ENCODE assay signal across 6 cellular contexts in the genomic region with DNA sequence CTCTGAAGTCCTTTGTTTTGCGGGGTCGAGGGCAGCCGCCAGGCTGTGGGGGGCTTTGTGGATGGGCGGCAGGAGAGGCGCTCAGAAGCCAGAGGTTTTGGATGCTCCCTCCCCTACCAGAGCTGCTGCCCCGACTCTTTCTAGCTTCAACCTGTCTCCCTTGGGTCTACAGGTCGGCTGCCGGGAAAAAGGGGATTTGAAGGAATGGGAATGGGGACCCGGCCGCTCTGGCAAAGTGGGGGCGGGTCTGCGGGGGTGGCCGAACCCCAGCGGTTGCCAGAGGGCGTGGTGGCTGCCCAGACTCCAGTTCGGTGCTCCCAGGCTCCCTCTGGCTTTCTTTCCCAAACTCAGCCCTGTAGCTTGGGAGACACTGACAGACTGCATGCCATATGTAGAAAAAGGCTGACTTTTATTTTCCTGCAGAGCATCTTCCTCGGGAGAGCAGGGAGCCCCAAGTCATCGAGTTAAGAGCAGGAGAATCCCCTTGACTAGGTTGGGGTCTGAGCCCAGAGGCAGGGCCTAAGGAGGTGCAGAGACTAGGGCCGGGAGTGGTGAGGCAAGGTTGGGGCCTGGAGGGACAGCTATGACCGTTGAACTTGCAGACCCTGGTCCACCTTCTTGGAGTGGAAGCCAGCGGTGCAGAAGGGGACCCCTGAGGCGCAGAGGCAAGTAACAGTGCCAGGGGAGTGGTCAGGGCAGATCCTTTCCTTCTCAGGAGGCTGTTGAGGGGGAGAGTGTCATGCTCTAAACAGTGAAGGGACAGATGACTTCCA. TPM values are rescaled to one million over a fixed set of nuclear protein-coding genes. Genes with fewer than 3 reads are reported as not detected.
DNase-seq lines count a peak whose midpoint lies in the region; ATAC-seq and TF ChIP-seq lines count a peak whose summit lies in the region.

No MANE protein-coding gene starts in this region.

- peak; percentile 64 for DNase-seq in activated CD4-positive, alpha-beta T cell treated with anti-CD3 and anti-CD28 coated beads, Interleukin-2, amount 10 ng/mL, durations not matched to agents 24 days and 14 days
- DNase-seq in activated CD4-positive, alpha-beta T cell treated with anti-CD3 and anti-CD28 coated beads, Interleukin-2, amount 50 U/mL, for 1 hour = no peak
- DNase-seq in retinal pigment epithelial cell (ENCODE audit: low read depth) (no peak), globus pallidus (ENCODE audit: low spot score) (no peak)

- H3K4me3 Mint-ChIP-seq in activated CD4-positive, alpha-beta T cell treated with anti-CD3 and anti-CD28 coated beads, Interleukin-2, amount 10 ng/mL, durations not matched to agents 24 days and 14 days = peak overlapping the region; percentile 94

- H3K4me3 ChIP-seq in ectodermal cell (ENCODE audit: insufficient read depth, low read depth, low read length) = peak overlapping the region; percentile 69
- H3K4me3 ChIP-seq in retinal pigment epithelial cell (ENCODE audit: low read length) = peak overlapping the region; percentile 84

- H3K27ac ChIP-seq in ectodermal cell (ENCODE audit: insufficient read depth, low read depth, low read length, poor library complexity, severe bottlenecking) = peak overlapping the region; percentile 94

- intact Hi-C loops in activated CD4-positive, alpha-beta T cell treated with anti-CD3 and anti-CD28 coated beads, Interleukin-2, amount 10 ng/mL, durations not matched to agents 24 days and 14 days (cut with micrococcal nuclease) = loop anchor here (1.0 to 10.0 kb wide), 2 partner anchors 29 to 807 kb away; partner anchors contain the start of genes MDC1 and MICB

- no peaks in the 10 kb centered on the region for H3K9me3 ChIP-seq in ectodermal cell (ENCODE audit: control insufficient read depth, low read length)

- H3K36me3 Mint-ChIP-seq in activated CD4-positive, alpha-beta T cell treated with anti-CD3 and anti-CD28 coated beads, Interleukin-2, amount 10 ng/mL, durations not matched to agents 24 days and 14 days (ENCODE audit: low read depth) = peaks cover 40% of the 10 kb centered on the region

- no peaks in the 10 kb centered on the region for H3K9me3 Mint-ChIP-seq in activated CD4-positive, alpha-beta T cell treated with anti-CD3 and anti-CD28 coated beads, Interleukin-2, amount 10 ng/mL, durations not matched to agents 24 days and 14 days

- H3K27me3 ChIP-seq in ectodermal cell (ENCODE audit: control insufficient read depth, insufficient read depth, low read length, poor library complexity, severe bottlenecking) = no peaks in the 10 kb centered on the region

- peak; percentile 29 for TF ChIP-seq CTCF in retinal pigment epithelial cell (conservative IDR thresholded peaks at IDR 0.05; ENCODE audit: low read depth, low read length)

- peak overlapping the region; percentile 93 for H3K27ac Mint-ChIP-seq in activated CD4-positive, alpha-beta T cell treated with anti-CD3 and anti-CD28 coated beads, Interleukin-2, amount 10 ng/mL, durations not matched to agents 24 days and 14 days

- ATAC-seq in GM18873 (IDR thresholded peaks at IDR 0.05; ENCODE audit: low FRiP score, unreplicated experiment) = no peak

- peaks cover 49% of the 10 kb centered on the region for H3K4me1 Mint-ChIP-seq in activated CD4-positive, alpha-beta T cell treated with anti-CD3 and anti-CD28 coated beads, Interleukin-2, amount 10 ng/mL, durations not matched to agents 24 days and 14 days

- no peaks in the 10 kb centered on the region for H3K27me3 Mint-ChIP-seq in activated CD4-positive, alpha-beta T cell treated with anti-CD3 and anti-CD28 coated beads, Interleukin-2, amount 10 ng/mL, durations not matched to agents 24 days and 14 days

- H3K36me3 ChIP-seq in ectodermal cell (ENCODE audit: control insufficient read depth, insufficient read depth, low read length) = no peaks in the 10 kb centered on the region

- peaks cover 50% of the 10 kb centered on the region for H3K4me1 ChIP-seq in ectodermal cell (ENCODE audit: control insufficient read depth, insufficient read depth, low read length)

- WGBS in ectodermal cell, 2 experiments = 18 to 19% methylated on average over 22 of the region's 22 CpGs

RNA-seq across cellular contexts. Expression of gene PPP1R18, which starts 1.4 kb away (rescaled TPM):
- 167 and 169 TPM in 2 replicates for total RNA-seq in activated CD4-positive, alpha-beta T cell treated with anti-CD3 and anti-CD28 coated beads, Interleukin-2, amount 10 ng/mL, durations not matched to agents 24 days and 14 days
- 56.8 TPM for polyA plus RNA-seq in ectodermal cell (2013, experiment 1 of 4)
- 62.0 TPM for polyA plus RNA-seq in ectodermal cell (2013, experiment 2 of 4)
- 54.7 TPM for polyA plus RNA-seq in ectodermal cell (2013, experiment 3 of 4)
- polyA plus RNA-seq in ectodermal cell (2013, experiment 4 of 4) = 61.8 TPM

RNA-seq across cellular contexts. Expression of gene NRM, which starts 2.9 kb away (rescaled TPM):
- total RNA-seq in activated CD4-positive, alpha-beta T cell treated with anti-CD3 and anti-CD28 coated beads, Interleukin-2, amount 10 ng/mL, durations not matched to agents 24 days and 14 days = 20.2 and 20.5 TPM in 2 replicates
- 76.5 TPM for polyA plus RNA-seq in ectodermal cell (2013, experiment 1 of 4)
- polyA plus RNA-seq in ectodermal cell (2013, experiment 2 of 4) = 72.5 TPM
- 59.8 TPM for polyA plus RNA-seq in ectodermal cell (2013, experiment 3 of 4)
- polyA plus RNA-seq in ectodermal cell (2013, experiment 4 of 4) = 70.5 TPM

RNA-seq across cellular contexts. Expression of gene DHX16, which starts 15.0 kb away (rescaled TPM):
- total RNA-seq in activated CD4-positive, alpha-beta T cell treated with anti-CD3 and anti-CD28 coated beads, Interleukin-2, amount 10 ng/mL, durations not matched to agents 24 days and 14 days = 53.4 and 56.7 TPM in 2 replicates
- polyA plus RNA-seq in ectodermal cell (2013, experiment 1 of 4) = 36.3 TPM
- polyA plus RNA-seq in ectodermal cell (2013, experiment 2 of 4) = 34.9 TPM
- polyA plus RNA-seq in ectodermal cell (2013, experiment 3 of 4) = 29.0 TPM
- polyA plus RNA-seq in ectodermal cell (2013, experiment 4 of 4) = 29.8 TPM

RNA-seq across cellular contexts. Expression of gene MDC1, which starts 29.2 kb away (rescaled TPM):
- 93.9 and 97.2 TPM in 2 replicates for total RNA-seq in activated CD4-positive, alpha-beta T cell treated with anti-CD3 and anti-CD28 coated beads, Interleukin-2, amount 10 ng/mL, durations not matched to agents 24 days and 14 days
- polyA plus RNA-seq in ectodermal cell (2013, experiment 1 of 4) = 97.8 TPM
- polyA plus RNA-seq in ectodermal cell (2013, experiment 2 of 4) = 99.6 TPM
- polyA plus RNA-seq in ectodermal cell (2013, experiment 3 of 4) = 94.9 TPM
- polyA plus RNA-seq in ectodermal cell (2013, experiment 4 of 4) = 96.9 TPM

RNA-seq across cellular contexts. Expression of gene TUBB, which starts 32.3 kb away (rescaled TPM):
- total RNA-seq in activated CD4-positive, alpha-beta T cell treated with anti-CD3 and anti-CD28 coated beads, Interleukin-2, amount 10 ng/mL, durations not matched to agents 24 days and 14 days = 1,084 and 1,089 TPM in 2 replicates
- polyA plus RNA-seq in ectodermal cell (2013, experiment 1 of 4) = 2,935 TPM
- 2,959 TPM for polyA plus RNA-seq in ectodermal cell (2013, experiment 2 of 4)
- polyA plus RNA-seq in ectodermal cell (2013, experiment 3 of 4) = 2,164 TPM
- 2,353 TPM for polyA plus RNA-seq in ectodermal cell (2013, experiment 4 of 4)
